8 cellular contexts compared by ENCODE assay signal in the genomic region with DNA sequence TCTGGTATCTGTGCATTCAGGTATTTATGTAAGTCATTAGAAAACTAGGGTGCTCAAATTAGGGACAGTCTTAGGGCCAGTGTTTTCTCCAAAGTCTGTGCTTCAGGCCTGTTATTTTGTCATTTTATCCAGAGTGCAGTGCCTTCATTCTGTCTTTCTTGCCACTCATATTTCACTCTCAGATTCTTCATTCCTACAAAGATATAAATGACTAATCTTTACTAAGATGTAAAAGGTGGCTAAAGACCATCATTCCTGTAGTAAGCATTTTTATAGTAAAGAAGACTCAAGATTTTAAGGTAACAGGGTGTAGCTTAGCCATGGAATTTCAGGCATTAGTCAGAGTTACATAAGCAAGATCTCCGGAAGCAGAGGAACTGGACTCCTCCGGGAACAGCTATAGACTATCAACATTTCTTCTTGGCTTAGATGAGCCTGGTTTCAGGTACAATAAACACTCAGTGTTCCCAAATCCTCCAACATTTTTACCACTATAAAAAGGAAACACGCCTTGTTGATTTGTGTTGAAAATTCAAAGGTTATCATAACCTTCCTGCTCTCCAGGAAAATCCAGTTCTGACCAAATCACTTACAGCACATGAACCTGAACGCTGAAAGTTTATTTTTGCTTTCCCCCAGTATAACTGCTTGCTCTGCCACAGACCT. TPM values are rescaled to one million over a fixed set of nuclear protein-coding genes. Genes with fewer than 3 reads are reported as not detected.
DNase-seq lines count a peak whose midpoint lies in the region; ATAC-seq and TF ChIP-seq lines count a peak whose summit lies in the region.

No MANE protein-coding gene starts in this region.

- H3K4me1 ChIP-seq in thymus (ENCODE audit: control insufficient read depth, insufficient read depth, low read length): no peaks in the 10 kb centered on the region

- no peaks in the 10 kb centered on the region for H3K36me3 ChIP-seq in thymus (ENCODE audit: control insufficient read depth, insufficient read depth)

- intact Hi-C loops in posterior vena cava (cut with DNase I): no loop called here

- DNase-seq in NCI-H460 (ENCODE audit: extremely low read depth, low read depth) (peak; percentile 62), choroid plexus epithelial cell (ENCODE audit: low read depth) (peak; percentile 65), left kidney (ENCODE audit: low read depth, low spot score) (peak; percentile 54), ureter (ENCODE audit: low spot score) (no peak), posterior vena cava (ENCODE audit: low spot score) (no peak), DMS114 treated with DMSO at 0.1 percent for 48 hours (lab: John Stamatoyannopoulos, UW; ENCODE audit: unreplicated experiment) (no peak)

- no peak overlapping the region for H3K4me3 ChIP-seq in choroid plexus epithelial cell (ENCODE audit: low read depth, low read length)
- H3K4me3 ChIP-seq in thymus (ENCODE audit: low read length): no peak overlapping the region

- peak overlapping the region; percentile 20 for H3K27ac ChIP-seq in thymus (ENCODE audit: low read depth)

- ATAC-seq in HG02840 (IDR thresholded peaks at IDR 0.05; ENCODE audit: low FRiP score, unreplicated experiment): no peak

- H3K27me3 ChIP-seq in thymus (ENCODE audit: control insufficient read depth, insufficient read depth): no peaks in the 10 kb centered on the region

- no peak for TF ChIP-seq CTCF in choroid plexus epithelial cell (conservative IDR thresholded peaks at IDR 0.05; ENCODE audit: low read depth, low read length)

- WGBS in thymus: 66% methylated on average over 4 of the region's 4 CpGs

- H3K9me3 ChIP-seq in thymus (ENCODE audit: control insufficient read depth): no peaks in the 10 kb centered on the region

RNA-seq across cellular contexts. Expression of gene SERPINB1, which starts 23.8 kb away (rescaled TPM):
- 225 and 247 TPM in 2 replicates for total RNA-seq in NCI-H460 (2014; rRNA removed; shearing (Covaris generic))
- polyA plus RNA-seq in NCI-H460 (2014; cell fraction: nucleus; rRNA removed): 81.5 and 84.6 TPM in 2 replicates
- 120 TPM for polyA plus RNA-seq in thymus
- 43.8 TPM for total RNA-seq in ureter
- total RNA-seq in posterior vena cava: 10 to 100 TPM; 30.8 to 44.0 TPM

RNA-seq across cellular contexts. Expression of gene WRNIP1, which starts 52.7 kb away (rescaled TPM):
- 53.0 and 61.5 TPM in 2 replicates for total RNA-seq in NCI-H460 (2014; rRNA removed; shearing (Covaris generic))
- 60.5 and 70.7 TPM in 2 replicates for polyA plus RNA-seq in NCI-H460 (2014; cell fraction: nucleus; rRNA removed)
- polyA plus RNA-seq in thymus: 85.3 TPM
- total RNA-seq in ureter (33.5 TPM), posterior vena cava (10 to 100 TPM; 21.7 to 26.1 TPM)

Comparison
In these comparisons a context has a peak if more than half of its experiments do, and no peak if none do; other contexts are left out.
1. DNase-seq: peak in NCI-H460 (single experiment), choroid plexus epithelial cell (single experiment) and left kidney (single experiment); none in ureter (single experiment), posterior vena cava (single experiment) and DMS114 treated with DMSO at 0.1 percent for 48 hours (single experiment).